In genomic region chr17:63916566-63917185, GRCh38 we compare ENCODE assay signal across 1 cellular context.
A peak's percentile ranks its signal among the peaks of the same experiment; 100 is the strongest.
TF ChIP-seq lines count a peak whose summit lies in the region.

No MANE protein-coding gene starts in this region.

TF ChIP-seq in K562, 482 proteins besides CTCF, POLR2A, EP300 and RAD21:
- no peak for TF ChIP-seq HNRNPL (IDR thresholded peaks at IDR 0.05; ENCODE audit: low read depth, low read length)
- TF ChIP-seq POLR2AphosphoS2 (IDR thresholded peaks at IDR 0.05; ENCODE audit: low read length) = no peak
- no peak for TF ChIP-seq NCOR1 (IDR thresholded peaks at IDR 0.05)
- peak; percentile 100 for TF ChIP-seq BRCA1 (IDR thresholded peaks at IDR 0.05)
- TF ChIP-seq BRCA1 (CRISPR knock-in tag; IDR thresholded peaks at IDR 0.05) = no peak
- no peak for TF ChIP-seq NFYB (IDR thresholded peaks at IDR 0.05; ENCODE audit: extremely low read depth, insufficient read length)
- TF ChIP-seq, protein P1, sequence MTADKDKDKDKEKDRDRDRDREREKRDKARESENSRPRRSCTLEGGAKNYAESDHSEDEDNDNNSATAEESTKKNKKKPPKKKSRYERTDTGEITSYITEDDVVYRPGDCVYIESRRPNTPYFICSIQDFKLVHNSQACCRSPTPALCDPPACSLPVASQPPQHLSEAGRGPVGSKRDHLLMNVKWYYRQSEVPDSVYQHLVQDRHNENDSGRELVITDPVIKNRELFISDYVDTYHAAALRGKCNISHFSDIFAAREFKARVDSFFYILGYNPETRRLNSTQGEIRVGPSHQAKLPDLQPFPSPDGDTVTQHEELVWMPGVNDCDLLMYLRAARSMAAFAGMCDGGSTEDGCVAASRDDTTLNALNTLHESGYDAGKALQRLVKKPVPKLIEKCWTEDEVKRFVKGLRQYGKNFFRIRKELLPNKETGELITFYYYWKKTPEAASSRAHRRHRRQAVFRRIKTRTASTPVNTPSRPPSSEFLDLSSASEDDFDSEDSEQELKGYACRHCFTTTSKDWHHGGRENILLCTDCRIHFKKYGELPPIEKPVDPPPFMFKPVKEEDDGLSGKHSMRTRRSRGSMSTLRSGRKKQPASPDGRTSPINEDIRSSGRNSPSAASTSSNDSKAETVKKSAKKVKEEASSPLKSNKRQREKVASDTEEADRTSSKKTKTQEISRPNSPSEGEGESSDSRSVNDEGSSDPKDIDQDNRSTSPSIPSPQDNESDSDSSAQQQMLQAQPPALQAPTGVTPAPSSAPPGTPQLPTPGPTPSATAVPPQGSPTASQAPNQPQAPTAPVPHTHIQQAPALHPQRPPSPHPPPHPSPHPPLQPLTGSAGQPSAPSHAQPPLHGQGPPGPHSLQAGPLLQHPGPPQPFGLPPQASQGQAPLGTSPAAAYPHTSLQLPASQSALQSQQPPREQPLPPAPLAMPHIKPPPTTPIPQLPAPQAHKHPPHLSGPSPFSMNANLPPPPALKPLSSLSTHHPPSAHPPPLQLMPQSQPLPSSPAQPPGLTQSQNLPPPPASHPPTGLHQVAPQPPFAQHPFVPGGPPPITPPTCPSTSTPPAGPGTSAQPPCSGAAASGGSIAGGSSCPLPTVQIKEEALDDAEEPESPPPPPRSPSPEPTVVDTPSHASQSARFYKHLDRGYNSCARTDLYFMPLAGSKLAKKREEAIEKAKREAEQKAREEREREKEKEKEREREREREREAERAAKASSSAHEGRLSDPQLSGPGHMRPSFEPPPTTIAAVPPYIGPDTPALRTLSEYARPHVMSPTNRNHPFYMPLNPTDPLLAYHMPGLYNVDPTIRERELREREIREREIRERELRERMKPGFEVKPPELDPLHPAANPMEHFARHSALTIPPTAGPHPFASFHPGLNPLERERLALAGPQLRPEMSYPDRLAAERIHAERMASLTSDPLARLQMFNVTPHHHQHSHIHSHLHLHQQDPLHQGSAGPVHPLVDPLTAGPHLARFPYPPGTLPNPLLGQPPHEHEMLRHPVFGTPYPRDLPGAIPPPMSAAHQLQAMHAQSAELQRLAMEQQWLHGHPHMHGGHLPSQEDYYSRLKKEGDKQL (CRISPR knock-in tag; IDR thresholded peaks at IDR 0.05; ENCODE audit: borderline replicate concordance) = no peak
- no peak for TF ChIP-seq ZNF639 (CRISPR knock-in tag; conservative IDR thresholded peaks at IDR 0.05 in 1 of 2, IDR thresholded peaks at IDR 0.05 in 1 of 2)
- peak; percentile 33; the same call in 1 of the 2 replicates for TF ChIP-seq CREM (IDR thresholded peaks at IDR 0.05; ENCODE audit: low read depth)
- no peak for TF ChIP-seq MAFG (tag; conservative IDR thresholded peaks at IDR 0.05)
- TF ChIP-seq SMARCA5 (IDR thresholded peaks at IDR 0.05) = no peak
- no peak for TF ChIP-seq NONO (IDR thresholded peaks at IDR 0.05; ENCODE audit: low read depth in 2 of 2, low read length in 1 of 2)
- no peak for TF ChIP-seq POLR2H (tag; IDR thresholded peaks at IDR 0.05; ENCODE audit: low read depth)
- peak; percentile 47 for TF ChIP-seq RBBP5 (IDR thresholded peaks at IDR 0.05; ENCODE audit: borderline replicate concordance, insufficient read depth, low read length, poor library complexity, severe bottlenecking)
- TF ChIP-seq PPARD (CRISPR knock-in tag; IDR thresholded peaks at IDR 0.05) = no peak
- TF ChIP-seq KLF1 (tag; IDR thresholded peaks at IDR 0.05) = no peak
- TF ChIP-seq ZBTB1 (CRISPR knock-in tag; IDR thresholded peaks at IDR 0.05; ENCODE audit: borderline replicate concordance, low read depth) = no peak
- no peak for TF ChIP-seq SUPT5H (IDR thresholded peaks at IDR 0.05)
- TF ChIP-seq KAT7 (CRISPR knock-in tag; IDR thresholded peaks at IDR 0.05; ENCODE audit: borderline replicate concordance) = no peak
- TF ChIP-seq FOXP4 (CRISPR knock-in tag; IDR thresholded peaks at IDR 0.05; ENCODE audit: borderline replicate concordance) = no peak
- TF ChIP-seq FIP1L1 (IDR thresholded peaks at IDR 0.05; ENCODE audit: low read depth, low read length, poor library complexity, severe bottlenecking) = no peak
- no peak for TF ChIP-seq REST (CRISPR knock-in tag; IDR thresholded peaks at IDR 0.05; ENCODE audit: low read depth)
- TF ChIP-seq SPI1 (IDR thresholded peaks at IDR 0.05; ENCODE audit: borderline replicate concordance, low read depth, low read length) = no peak
- no peak for TF ChIP-seq ZNF146 (CRISPR knock-in tag; IDR thresholded peaks at IDR 0.05; ENCODE audit: unreplicated experiment)
- TF ChIP-seq NUFIP1 (IDR thresholded peaks at IDR 0.05; ENCODE audit: partially characterized antibody) = no peak
